In genomic region chr12:1474059-1474537, GRCh38 we compare ENCODE assay signal across 8 cellular contexts.
A peak's percentile ranks its signal among the peaks of the same experiment; 100 is the strongest.
DNase-seq lines count a peak whose midpoint lies in the region; ATAC-seq, FAIRE-seq and TF ChIP-seq lines count a peak whose summit lies in the region.

No MANE protein-coding gene starts in this region.

- no peaks in the 10 kb centered on the region for H3K9me3 Mint-ChIP-seq in activated naive CD8-positive, alpha-beta T cell treated with anti-CD3 and anti-CD28 coated beads, Interleukin-2, amount 10 ng/mL, durations not matched to agents 7 days and 5 days
- no peaks in the 10 kb centered on the region for H3K9me3 Mint-ChIP-seq in activated naive CD8-positive, alpha-beta T cell treated with anti-CD3 and anti-CD28 coated beads for 36 hours

- POLR2A ChIA-PET in activated naive CD8-positive, alpha-beta T cell treated with anti-CD3 and anti-CD28 coated beads, Interleukin-2, amount 10 ng/mL, durations not matched to agents 7 days and 5 days (lab: Charles Lee) = no interaction called here

- intact Hi-C loops in tibial artery (cut with DNase I; ENCODE audit: low total_unique reads) (no loop called here), pancreas (cut with DNase I) (no loop called here)

- H3K27me3 ChIP-seq in tibial artery = no peaks in the 10 kb centered on the region
- no peaks in the 10 kb centered on the region for H3K27me3 ChIP-seq in pancreas

- peaks cover 2% of the 10 kb centered on the region for H3K27me3 Mint-ChIP-seq in activated naive CD8-positive, alpha-beta T cell treated with anti-CD3 and anti-CD28 coated beads, Interleukin-2, amount 10 ng/mL, durations not matched to agents 7 days and 5 days
- no peaks in the 10 kb centered on the region for H3K27me3 Mint-ChIP-seq in activated naive CD8-positive, alpha-beta T cell treated with anti-CD3 and anti-CD28 coated beads for 36 hours

- DNase-seq in activated naive CD8-positive, alpha-beta T cell treated with anti-CD3 and anti-CD28 coated beads, Interleukin-2, amount 10 ng/mL, durations not matched to agents 7 days and 5 days = no peak
- no peak for DNase-seq in activated naive CD8-positive, alpha-beta T cell treated with anti-CD3 and anti-CD28 coated beads for 36 hours
- DNase-seq in fibroblast of the aortic adventitia (ENCODE audit: low read depth) (peak; percentile 92), tibial artery (no peak), pancreas (no peak)

- no peak for TF ChIP-seq CTCF in fibroblast of the aortic adventitia (IDR thresholded peaks at IDR 0.05; ENCODE audit: insufficient read depth, low read length)
- TF ChIP-seq CTCF in tibial artery (IDR thresholded peaks at IDR 0.05) = no peak
- no peak for TF ChIP-seq CTCF in pancreas (IDR thresholded peaks at IDR 0.05)

- no peaks in the 10 kb centered on the region for H3K4me1 Mint-ChIP-seq in activated naive CD8-positive, alpha-beta T cell treated with anti-CD3 and anti-CD28 coated beads, Interleukin-2, amount 10 ng/mL, durations not matched to agents 7 days and 5 days
- peaks cover 3% of the 10 kb centered on the region for H3K4me1 Mint-ChIP-seq in activated naive CD8-positive, alpha-beta T cell treated with anti-CD3 and anti-CD28 coated beads for 36 hours

- ATAC-seq in activated naive CD8-positive, alpha-beta T cell treated with anti-CD3 and anti-CD28 coated beads, Interleukin-2, amount 10 ng/mL, durations not matched to agents 7 days and 5 days (ENCODE audit: low read depth) = peak; percentile 35
- ATAC-seq in SK-N-SH treated with all-trans-retinoic acid at 6 μM for 48 hours = peak; percentile 87
- no peak for ATAC-seq in GM18870 (IDR thresholded peaks at IDR 0.05; ENCODE audit: unreplicated experiment)
- ATAC-seq in GM21360 (IDR thresholded peaks at IDR 0.05; ENCODE audit: unreplicated experiment) = no peak
- no peak for ATAC-seq in pancreas

- no peak overlapping the region for H3K4me3 Mint-ChIP-seq in activated naive CD8-positive, alpha-beta T cell treated with anti-CD3 and anti-CD28 coated beads, Interleukin-2, amount 10 ng/mL, durations not matched to agents 7 days and 5 days
- no peak overlapping the region for H3K4me3 Mint-ChIP-seq in activated naive CD8-positive, alpha-beta T cell treated with anti-CD3 and anti-CD28 coated beads for 36 hours

- no peaks in the 10 kb centered on the region for H3K9me3 ChIP-seq in tibial artery
- H3K9me3 ChIP-seq in pancreas = no peaks in the 10 kb centered on the region

- peak overlapping the region; percentile 26 for H3K4me3 ChIP-seq in fibroblast of the aortic adventitia (ENCODE audit: low read depth, low read length)
- peak overlapping the region; percentile 28 to 37 for H3K4me3 ChIP-seq in tibial artery
- H3K4me3 ChIP-seq in pancreas = no peak overlapping the region

- no peaks in the 10 kb centered on the region for H3K36me3 Mint-ChIP-seq in activated naive CD8-positive, alpha-beta T cell treated with anti-CD3 and anti-CD28 coated beads, Interleukin-2, amount 10 ng/mL, durations not matched to agents 7 days and 5 days
- peaks cover 3% of the 10 kb centered on the region for H3K36me3 Mint-ChIP-seq in activated naive CD8-positive, alpha-beta T cell treated with anti-CD3 and anti-CD28 coated beads for 36 hours

- 77 to 78% methylated on average over 5 of the region's 5 CpGs for WGBS in pancreas, 2 donors

- H3K27ac Mint-ChIP-seq in activated naive CD8-positive, alpha-beta T cell treated with anti-CD3 and anti-CD28 coated beads, Interleukin-2, amount 10 ng/mL, durations not matched to agents 7 days and 5 days = no peak overlapping the region
- H3K27ac Mint-ChIP-seq in activated naive CD8-positive, alpha-beta T cell treated with anti-CD3 and anti-CD28 coated beads for 36 hours = no peak overlapping the region

- H3K4me1 ChIP-seq in tibial artery (peaks cover 0 to 74% (median 53%) of the 10 kb centered on the region in 4 donors), pancreas (peaks cover 0 to 3% (median 0%) of the 10 kb centered on the region in 3 donors)

- H3K36me3 ChIP-seq in tibial artery (no peaks in the 10 kb centered on the region), pancreas (no peaks in the 10 kb centered on the region)

- H3K27ac ChIP-seq in tibial artery (peak overlapping the region; percentile 56 to 67), pancreas (no peak overlapping the region)

- FAIRE-seq in pancreas (lab: Jason Lieb, UNC) = no peak

TF ChIP-seq in SK-N-SH treated with all-trans-retinoic acid at 6 μM for 48 hours, 23 proteins besides CTCF, POLR2A, EP300 and RAD21:
- TF ChIP-seq GLIS3 (CRISPR knock-in tag; IDR thresholded peaks at IDR 0.05) (no peak), ZC3H10 (CRISPR knock-in tag; IDR thresholded peaks at IDR 0.05) (no peak), ISL1 (CRISPR knock-in tag; IDR thresholded peaks at IDR 0.05) (peak; percentile 61), TOX (CRISPR knock-in tag; IDR thresholded peaks at IDR 0.05; ENCODE audit: borderline replicate concordance) (0 out of 2 replicates have a peak, but pooled peaks have one; percentile 24), BACH2 (CRISPR knock-in tag; IDR thresholded peaks at IDR 0.05; ENCODE audit: borderline replicate concordance) (no peak), OSR1 (CRISPR knock-in tag; IDR thresholded peaks at IDR 0.05) (no peak), CSDC2 (CRISPR knock-in tag; IDR thresholded peaks at IDR 0.05) (no peak)
TF ChIP-seq in SK-N-SH treated with all-trans-retinoic acid at 6 μM for 48 hours: peak in this region for 2.

Comparison
In these comparisons a context has a peak if more than half of its experiments do, and no peak if none do; other contexts are left out.
1. ATAC-seq: peak in activated naive CD8-positive, alpha-beta T cell treated with anti-CD3 and anti-CD28 coated beads, Interleukin-2, amount 10 ng/mL, durations not matched to agents 7 days and 5 days (single experiment) and SK-N-SH treated with all-trans-retinoic acid at 6 μM for 48 hours (single experiment); none in GM18870 (single experiment), GM21360 (single experiment) and pancreas (0 of 4).
2. H3K4me3 ChIP-seq: peak in fibroblast of the aortic adventitia (single experiment) and tibial artery (2 of 2); none in pancreas (0 of 4).
3. H3K27ac ChIP-seq: peak in tibial artery (2 of 2); none in pancreas (0 of 4).